Comparison of ENCODE assay signal across 21 cellular contexts in genomic region chr4:23774932-23775331, GRCh38.
"Had no signal": no experiment of that assay in that cellular context is flagged by ENCODE, and none has a peak within 500 bp of the region (broad histone marks: within the 10 kb centered on the region; RNA-seq: fewer than 3 reads in every experiment).

No MANE protein-coding gene starts in this region.

- DNase-seq: activated CD4-positive, alpha-beta T cell treated with anti-CD3 and anti-CD28 coated beads for 4 hours; activated CD4-positive, alpha-beta T cell treated with anti-CD3 and anti-CD28 coated beads, Interleukin-2, amount 50 U/mL, for 4 hours; activated CD8-positive, alpha-beta memory T cell treated with anti-CD3 and anti-CD28 coated beads, Interleukin-2, amount 50 U/mL, for 48 hours; activated CD8-positive, alpha-beta T cell treated with anti-CD3 and anti-CD28 coated beads, Interleukin-2, amount 10 ng/mL, durations not matched to agents 7 days and 5 days; activated naive CD4-positive, alpha-beta T cell treated with anti-CD3 and anti-CD28 coated beads, Interleukin-2, amount 50 U/mL, for 16 hours; activated naive CD8-positive, alpha-beta T cell treated with anti-CD3 and anti-CD28 coated beads, Interleukin-2, amount 50 U/mL, for 24 hours; activated T-cell treated with anti-CD3 and anti-CD28 coated beads, Interleukin-2, amount 50 U/mL, for 1 hour; amygdala; brain microvascular endothelial cell; Karpas-422; NCI-H1105; NCI-H1436 treated with DMSO at 0.1 percent for 48 hours; NCI-H187; NK-92 treated with Interleukin-12 subunit alpha and Interleukin-12 subunit beta, amount 100 ng/mL, for 24 hours; SHP77 treated with DMSO at 0.1 percent for 48 hours had no signal

- H3K27ac Mint-ChIP-seq: activated CD8-positive, alpha-beta T cell treated with anti-CD3 and anti-CD28 coated beads, Interleukin-2, amount 10 ng/mL, durations not matched to agents 7 days and 5 days; activated naive CD8-positive, alpha-beta T cell treated with anti-CD3 and anti-CD28 coated beads, Interleukin-2, amount 50 U/mL, for 24 hours; T-helper 1 cell treated with Interleukin-12 subunit alpha and Interleukin-12 subunit beta and Interleukin-4 antibody, amounts not matched to agents 30 μg/mL and 1 μg/mL, for 36 hours had no signal

- H3K9me3 ChIP-seq: Peyer's patch had no signal

- H3K27ac ChIP-seq: brain microvascular endothelial cell, cardiac muscle cell, Peyer's patch, RWPE1 had no signal

- H3K27me3 Mint-ChIP-seq: activated naive CD8-positive, alpha-beta T cell treated with anti-CD3 and anti-CD28 coated beads, Interleukin-2, amount 50 U/mL, for 24 hours had no signal

- H3K4me1 ChIP-seq: Peyer's patch had no signal

- H3K4me1 Mint-ChIP-seq: activated naive CD8-positive, alpha-beta T cell treated with anti-CD3 and anti-CD28 coated beads, Interleukin-2, amount 50 U/mL, for 24 hours had no signal

- ATAC-seq: activated CD4-positive, CD25-positive, alpha-beta regulatory T cell treated with anti-CD3 and anti-CD28 coated beads, Interleukin-2, amount 50 U/mL, for 24 hours; activated CD8-positive, alpha-beta T cell treated with anti-CD3 and anti-CD28 coated beads, Interleukin-2, amount 10 ng/mL, durations not matched to agents 7 days and 5 days; activated naive CD8-positive, alpha-beta T cell treated with anti-CD3 and anti-CD28 coated beads, Interleukin-2, amount 50 U/mL, for 24 hours; K562 had no signal

- H3K36me3 ChIP-seq: brain microvascular endothelial cell, cardiac muscle cell, Peyer's patch had no signal

- H3K27me3 ChIP-seq: brain microvascular endothelial cell, cardiac muscle cell, Peyer's patch had no signal

- H3K4me3 Mint-ChIP-seq: activated CD8-positive, alpha-beta T cell treated with anti-CD3 and anti-CD28 coated beads, Interleukin-2, amount 10 ng/mL, durations not matched to agents 7 days and 5 days; activated naive CD8-positive, alpha-beta T cell treated with anti-CD3 and anti-CD28 coated beads, Interleukin-2, amount 50 U/mL, for 24 hours; T-helper 1 cell treated with Interleukin-12 subunit alpha and Interleukin-12 subunit beta and Interleukin-4 antibody, amounts not matched to agents 30 μg/mL and 1 μg/mL, for 36 hours had no signal

- H3K4me3 ChIP-seq: cardiac muscle cell, K562, Peyer's patch had no signal
